In the genomic region with DNA sequence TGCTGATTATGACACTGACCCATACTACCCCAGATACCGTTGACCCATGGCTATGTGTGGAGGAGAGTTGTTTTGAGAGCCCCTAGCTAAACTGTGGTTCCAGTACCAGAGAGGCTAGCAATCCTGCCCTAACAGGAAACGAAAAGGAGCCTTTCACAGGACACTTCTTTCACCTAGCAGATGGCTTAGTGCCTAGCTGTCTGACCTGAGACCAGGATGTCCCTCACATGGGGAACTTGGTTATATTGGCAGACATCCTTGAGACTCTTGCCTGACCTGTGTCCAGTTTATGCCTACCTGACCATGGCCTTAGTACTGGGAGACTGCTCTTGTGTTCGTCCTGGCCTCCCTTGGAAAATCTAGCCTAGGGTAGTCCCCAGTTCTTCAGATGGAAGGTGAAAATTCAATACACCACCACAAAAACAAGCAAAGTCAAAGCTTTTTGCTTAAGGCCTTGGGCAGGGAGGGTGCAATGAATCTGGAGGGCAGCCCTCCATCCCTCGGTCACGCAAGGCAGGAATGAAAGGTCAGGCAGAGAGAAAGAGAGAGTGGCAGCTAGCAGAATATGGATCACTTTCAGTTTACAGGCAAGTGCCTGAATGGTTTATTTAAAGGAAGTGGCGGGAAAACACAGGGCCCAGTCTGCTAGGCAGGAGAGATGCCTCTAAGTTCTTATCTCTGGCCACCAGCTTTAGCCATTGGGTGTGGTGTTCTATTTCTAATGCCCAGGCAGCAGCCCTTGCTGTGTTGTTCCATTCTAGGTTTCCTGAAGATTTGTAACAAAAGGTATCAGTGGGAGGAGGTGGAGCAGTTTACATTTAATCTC, we compare ENCODE assay signal across 2 cellular contexts.
TF ChIP-seq lines count a peak whose summit lies in the region.

No MANE protein-coding gene starts in this region.

TF ChIP-seq in GM23338, 12 proteins besides CTCF, POLR2A, EP300 and RAD21:
- TF ChIP-seq, protein P1, sequence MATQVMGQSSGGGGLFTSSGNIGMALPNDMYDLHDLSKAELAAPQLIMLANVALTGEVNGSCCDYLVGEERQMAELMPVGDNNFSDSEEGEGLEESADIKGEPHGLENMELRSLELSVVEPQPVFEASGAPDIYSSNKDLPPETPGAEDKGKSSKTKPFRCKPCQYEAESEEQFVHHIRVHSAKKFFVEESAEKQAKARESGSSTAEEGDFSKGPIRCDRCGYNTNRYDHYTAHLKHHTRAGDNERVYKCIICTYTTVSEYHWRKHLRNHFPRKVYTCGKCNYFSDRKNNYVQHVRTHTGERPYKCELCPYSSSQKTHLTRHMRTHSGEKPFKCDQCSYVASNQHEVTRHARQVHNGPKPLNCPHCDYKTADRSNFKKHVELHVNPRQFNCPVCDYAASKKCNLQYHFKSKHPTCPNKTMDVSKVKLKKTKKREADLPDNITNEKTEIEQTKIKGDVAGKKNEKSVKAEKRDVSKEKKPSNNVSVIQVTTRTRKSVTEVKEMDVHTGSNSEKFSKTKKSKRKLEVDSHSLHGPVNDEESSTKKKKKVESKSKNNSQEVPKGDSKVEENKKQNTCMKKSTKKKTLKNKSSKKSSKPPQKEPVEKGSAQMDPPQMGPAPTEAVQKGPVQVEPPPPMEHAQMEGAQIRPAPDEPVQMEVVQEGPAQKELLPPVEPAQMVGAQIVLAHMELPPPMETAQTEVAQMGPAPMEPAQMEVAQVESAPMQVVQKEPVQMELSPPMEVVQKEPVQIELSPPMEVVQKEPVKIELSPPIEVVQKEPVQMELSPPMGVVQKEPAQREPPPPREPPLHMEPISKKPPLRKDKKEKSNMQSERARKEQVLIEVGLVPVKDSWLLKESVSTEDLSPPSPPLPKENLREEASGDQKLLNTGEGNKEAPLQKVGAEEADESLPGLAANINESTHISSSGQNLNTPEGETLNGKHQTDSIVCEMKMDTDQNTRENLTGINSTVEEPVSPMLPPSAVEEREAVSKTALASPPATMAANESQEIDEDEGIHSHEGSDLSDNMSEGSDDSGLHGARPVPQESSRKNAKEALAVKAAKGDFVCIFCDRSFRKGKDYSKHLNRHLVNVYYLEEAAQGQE (IDR thresholded peaks at IDR 0.05; ENCODE audit: unreplicated experiment) = no peak
- TF ChIP-seq JUNB (IDR thresholded peaks at IDR 0.05; ENCODE audit: unreplicated experiment) = no peak
- no peak for TF ChIP-seq CREB1 (CRISPR knock-in tag; IDR thresholded peaks at IDR 0.05; ENCODE audit: low read depth)
- TF ChIP-seq ZNF331 (CRISPR knock-in tag; IDR thresholded peaks at IDR 0.05; ENCODE audit: low read depth) = no peak
- TF ChIP-seq, protein P2, sequence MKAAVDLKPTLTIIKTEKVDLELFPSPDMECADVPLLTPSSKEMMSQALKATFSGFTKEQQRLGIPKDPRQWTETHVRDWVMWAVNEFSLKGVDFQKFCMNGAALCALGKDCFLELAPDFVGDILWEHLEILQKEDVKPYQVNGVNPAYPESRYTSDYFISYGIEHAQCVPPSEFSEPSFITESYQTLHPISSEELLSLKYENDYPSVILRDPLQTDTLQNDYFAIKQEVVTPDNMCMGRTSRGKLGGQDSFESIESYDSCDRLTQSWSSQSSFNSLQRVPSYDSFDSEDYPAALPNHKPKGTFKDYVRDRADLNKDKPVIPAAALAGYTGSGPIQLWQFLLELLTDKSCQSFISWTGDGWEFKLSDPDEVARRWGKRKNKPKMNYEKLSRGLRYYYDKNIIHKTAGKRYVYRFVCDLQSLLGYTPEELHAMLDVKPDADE (IDR thresholded peaks at IDR 0.05) = no peak

TF ChIP-seq in K562, 482 proteins besides CTCF, POLR2A, EP300 and RAD21 (continues in another document):
- TF ChIP-seq, protein P3, sequence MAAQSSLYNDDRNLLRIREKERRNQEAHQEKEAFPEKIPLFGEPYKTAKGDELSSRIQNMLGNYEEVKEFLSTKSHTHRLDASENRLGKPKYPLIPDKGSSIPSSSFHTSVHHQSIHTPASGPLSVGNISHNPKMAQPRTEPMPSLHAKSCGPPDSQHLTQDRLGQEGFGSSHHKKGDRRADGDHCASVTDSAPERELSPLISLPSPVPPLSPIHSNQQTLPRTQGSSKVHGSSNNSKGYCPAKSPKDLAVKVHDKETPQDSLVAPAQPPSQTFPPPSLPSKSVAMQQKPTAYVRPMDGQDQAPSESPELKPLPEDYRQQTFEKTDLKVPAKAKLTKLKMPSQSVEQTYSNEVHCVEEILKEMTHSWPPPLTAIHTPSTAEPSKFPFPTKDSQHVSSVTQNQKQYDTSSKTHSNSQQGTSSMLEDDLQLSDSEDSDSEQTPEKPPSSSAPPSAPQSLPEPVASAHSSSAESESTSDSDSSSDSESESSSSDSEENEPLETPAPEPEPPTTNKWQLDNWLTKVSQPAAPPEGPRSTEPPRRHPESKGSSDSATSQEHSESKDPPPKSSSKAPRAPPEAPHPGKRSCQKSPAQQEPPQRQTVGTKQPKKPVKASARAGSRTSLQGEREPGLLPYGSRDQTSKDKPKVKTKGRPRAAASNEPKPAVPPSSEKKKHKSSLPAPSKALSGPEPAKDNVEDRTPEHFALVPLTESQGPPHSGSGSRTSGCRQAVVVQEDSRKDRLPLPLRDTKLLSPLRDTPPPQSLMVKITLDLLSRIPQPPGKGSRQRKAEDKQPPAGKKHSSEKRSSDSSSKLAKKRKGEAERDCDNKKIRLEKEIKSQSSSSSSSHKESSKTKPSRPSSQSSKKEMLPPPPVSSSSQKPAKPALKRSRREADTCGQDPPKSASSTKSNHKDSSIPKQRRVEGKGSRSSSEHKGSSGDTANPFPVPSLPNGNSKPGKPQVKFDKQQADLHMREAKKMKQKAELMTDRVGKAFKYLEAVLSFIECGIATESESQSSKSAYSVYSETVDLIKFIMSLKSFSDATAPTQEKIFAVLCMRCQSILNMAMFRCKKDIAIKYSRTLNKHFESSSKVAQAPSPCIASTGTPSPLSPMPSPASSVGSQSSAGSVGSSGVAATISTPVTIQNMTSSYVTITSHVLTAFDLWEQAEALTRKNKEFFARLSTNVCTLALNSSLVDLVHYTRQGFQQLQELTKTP (IDR thresholded peaks at IDR 0.05; ENCODE audit: low read depth in 1 of 2, partially characterized antibody in 2 of 2) = peak; percentile 33 to 62
- TF ChIP-seq FUS (optimal IDR thresholded peaks at IDR 0.05; ENCODE audit: low read depth, low read length) = no peak
- TF ChIP-seq CC2D1A (IDR thresholded peaks at IDR 0.05) = peak; percentile 81; the same call in 1 of the 2 replicates
- no peak for TF ChIP-seq FOXJ3 (CRISPR knock-in tag; IDR thresholded peaks at IDR 0.05)
- TF ChIP-seq ILK (tag; IDR thresholded peaks at IDR 0.05; ENCODE audit: borderline replicate concordance, low read depth) = no peak
- TF ChIP-seq HDAC3 (IDR thresholded peaks at IDR 0.05; ENCODE audit: borderline replicate concordance, partially characterized antibody) = peak; percentile 78
- peak; percentile 87 for TF ChIP-seq MYNN (IDR thresholded peaks at IDR 0.05)
- no peak for TF ChIP-seq MYNN (CRISPR knock-in tag; IDR thresholded peaks at IDR 0.05)
- peak; percentile 96 for TF ChIP-seq DPF2 (IDR thresholded peaks at IDR 0.05)
- TF ChIP-seq, protein P4, sequence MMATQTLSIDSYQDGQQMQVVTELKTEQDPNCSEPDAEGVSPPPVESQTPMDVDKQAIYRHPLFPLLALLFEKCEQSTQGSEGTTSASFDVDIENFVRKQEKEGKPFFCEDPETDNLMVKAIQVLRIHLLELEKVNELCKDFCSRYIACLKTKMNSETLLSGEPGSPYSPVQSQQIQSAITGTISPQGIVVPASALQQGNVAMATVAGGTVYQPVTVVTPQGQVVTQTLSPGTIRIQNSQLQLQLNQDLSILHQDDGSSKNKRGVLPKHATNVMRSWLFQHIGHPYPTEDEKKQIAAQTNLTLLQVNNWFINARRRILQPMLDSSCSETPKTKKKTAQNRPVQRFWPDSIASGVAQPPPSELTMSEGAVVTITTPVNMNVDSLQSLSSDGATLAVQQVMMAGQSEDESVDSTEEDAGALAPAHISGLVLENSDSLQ (IDR thresholded peaks at IDR 0.05) = peak; percentile 77
- TF ChIP-seq, protein P5, sequence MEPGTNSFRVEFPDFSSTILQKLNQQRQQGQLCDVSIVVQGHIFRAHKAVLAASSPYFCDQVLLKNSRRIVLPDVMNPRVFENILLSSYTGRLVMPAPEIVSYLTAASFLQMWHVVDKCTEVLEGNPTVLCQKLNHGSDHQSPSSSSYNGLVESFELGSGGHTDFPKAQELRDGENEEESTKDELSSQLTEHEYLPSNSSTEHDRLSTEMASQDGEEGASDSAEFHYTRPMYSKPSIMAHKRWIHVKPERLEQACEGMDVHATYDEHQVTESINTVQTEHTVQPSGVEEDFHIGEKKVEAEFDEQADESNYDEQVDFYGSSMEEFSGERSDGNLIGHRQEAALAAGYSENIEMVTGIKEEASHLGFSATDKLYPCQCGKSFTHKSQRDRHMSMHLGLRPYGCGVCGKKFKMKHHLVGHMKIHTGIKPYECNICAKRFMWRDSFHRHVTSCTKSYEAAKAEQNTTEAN (CRISPR knock-in tag; IDR thresholded peaks at IDR 0.05) = no peak
- no peak for TF ChIP-seq HMG20A (CRISPR knock-in tag; conservative IDR thresholded peaks at IDR 0.05)
- TF ChIP-seq TCF7 (IDR thresholded peaks at IDR 0.05; ENCODE audit: borderline replicate concordance) = no peak
- peak; percentile 62; the same call in 1 of the 2 replicates for TF ChIP-seq NBN (IDR thresholded peaks at IDR 0.05; ENCODE audit: low read depth)
- TF ChIP-seq, protein P6, sequence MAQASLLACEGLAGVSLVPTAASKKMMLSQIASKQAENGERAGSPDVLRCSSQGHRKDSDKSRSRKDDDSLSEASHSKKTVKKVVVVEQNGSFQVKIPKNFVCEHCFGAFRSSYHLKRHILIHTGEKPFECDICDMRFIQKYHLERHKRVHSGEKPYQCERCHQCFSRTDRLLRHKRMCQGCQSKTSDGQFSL (CRISPR knock-in tag; IDR thresholded peaks at IDR 0.05) = no peak
- TF ChIP-seq, protein P6 (tag; IDR thresholded peaks at IDR 0.05) = peak in 1 of 2 experiments; percentile 61; a peak in 1 of 4 replicates
- TF ChIP-seq MBD2 (IDR thresholded peaks at IDR 0.05; ENCODE audit: borderline replicate concordance, low read depth) = peak; percentile 63; the same call in 1 of the 2 replicates
- no peak for TF ChIP-seq KDM4B (IDR thresholded peaks at IDR 0.05; ENCODE audit: borderline replicate concordance in 2 of 2, low read depth in 1 of 2)
- peak; percentile 80 for TF ChIP-seq ZNF589 (CRISPR knock-in tag; IDR thresholded peaks at IDR 0.05; ENCODE audit: low read depth)
- peak in 1 of 2 experiments; percentile 81; a peak in 2 of 4 replicates for TF ChIP-seq HDAC1 (IDR thresholded peaks at IDR 0.05)
- no peak for TF ChIP-seq SAP30 (IDR thresholded peaks at IDR 0.05; ENCODE audit: borderline replicate concordance, insufficient read depth, low read depth, low read length, poor library complexity, severe bottlenecking)
- TF ChIP-seq ZNF584 (CRISPR knock-in tag; IDR thresholded peaks at IDR 0.05; ENCODE audit: low read depth) = 0 out of 2 replicates have a peak, but pooled peaks have one; percentile 25
- TF ChIP-seq, protein P7, sequence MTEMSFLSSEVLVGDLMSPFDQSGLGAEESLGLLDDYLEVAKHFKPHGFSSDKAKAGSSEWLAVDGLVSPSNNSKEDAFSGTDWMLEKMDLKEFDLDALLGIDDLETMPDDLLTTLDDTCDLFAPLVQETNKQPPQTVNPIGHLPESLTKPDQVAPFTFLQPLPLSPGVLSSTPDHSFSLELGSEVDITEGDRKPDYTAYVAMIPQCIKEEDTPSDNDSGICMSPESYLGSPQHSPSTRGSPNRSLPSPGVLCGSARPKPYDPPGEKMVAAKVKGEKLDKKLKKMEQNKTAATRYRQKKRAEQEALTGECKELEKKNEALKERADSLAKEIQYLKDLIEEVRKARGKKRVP (CRISPR knock-in tag; IDR thresholded peaks at IDR 0.05) = no peak
- 0 out of 2 replicates have a peak, but pooled peaks have one; percentile 45 for TF ChIP-seq TRIM28 (IDR thresholded peaks at IDR 0.05)
- TF ChIP-seq EP400 (IDR thresholded peaks at IDR 0.05) = peak; percentile 74
- TF ChIP-seq ATF7 (IDR thresholded peaks at IDR 0.05) = peak; percentile 64; the same call in 1 of the 2 replicates
- TF ChIP-seq CBX3 (IDR thresholded peaks at IDR 0.05; ENCODE audit: borderline replicate concordance in 1 of 2, low read length in 2 of 2) = peak in 1 of 2 experiments; percentile 71; a peak in 2 of 3 replicates
- TF ChIP-seq, protein P8, sequence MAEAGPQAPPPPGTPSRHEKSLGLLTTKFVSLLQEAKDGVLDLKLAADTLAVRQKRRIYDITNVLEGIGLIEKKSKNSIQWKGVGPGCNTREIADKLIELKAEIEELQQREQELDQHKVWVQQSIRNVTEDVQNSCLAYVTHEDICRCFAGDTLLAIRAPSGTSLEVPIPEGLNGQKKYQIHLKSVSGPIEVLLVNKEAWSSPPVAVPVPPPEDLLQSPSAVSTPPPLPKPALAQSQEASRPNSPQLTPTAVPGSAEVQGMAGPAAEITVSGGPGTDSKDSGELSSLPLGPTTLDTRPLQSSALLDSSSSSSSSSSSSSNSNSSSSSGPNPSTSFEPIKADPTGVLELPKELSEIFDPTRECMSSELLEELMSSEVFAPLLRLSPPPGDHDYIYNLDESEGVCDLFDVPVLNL (CRISPR knock-in tag; IDR thresholded peaks at IDR 0.05; ENCODE audit: low read depth) = peak; percentile 89
- TF ChIP-seq, protein P9, sequence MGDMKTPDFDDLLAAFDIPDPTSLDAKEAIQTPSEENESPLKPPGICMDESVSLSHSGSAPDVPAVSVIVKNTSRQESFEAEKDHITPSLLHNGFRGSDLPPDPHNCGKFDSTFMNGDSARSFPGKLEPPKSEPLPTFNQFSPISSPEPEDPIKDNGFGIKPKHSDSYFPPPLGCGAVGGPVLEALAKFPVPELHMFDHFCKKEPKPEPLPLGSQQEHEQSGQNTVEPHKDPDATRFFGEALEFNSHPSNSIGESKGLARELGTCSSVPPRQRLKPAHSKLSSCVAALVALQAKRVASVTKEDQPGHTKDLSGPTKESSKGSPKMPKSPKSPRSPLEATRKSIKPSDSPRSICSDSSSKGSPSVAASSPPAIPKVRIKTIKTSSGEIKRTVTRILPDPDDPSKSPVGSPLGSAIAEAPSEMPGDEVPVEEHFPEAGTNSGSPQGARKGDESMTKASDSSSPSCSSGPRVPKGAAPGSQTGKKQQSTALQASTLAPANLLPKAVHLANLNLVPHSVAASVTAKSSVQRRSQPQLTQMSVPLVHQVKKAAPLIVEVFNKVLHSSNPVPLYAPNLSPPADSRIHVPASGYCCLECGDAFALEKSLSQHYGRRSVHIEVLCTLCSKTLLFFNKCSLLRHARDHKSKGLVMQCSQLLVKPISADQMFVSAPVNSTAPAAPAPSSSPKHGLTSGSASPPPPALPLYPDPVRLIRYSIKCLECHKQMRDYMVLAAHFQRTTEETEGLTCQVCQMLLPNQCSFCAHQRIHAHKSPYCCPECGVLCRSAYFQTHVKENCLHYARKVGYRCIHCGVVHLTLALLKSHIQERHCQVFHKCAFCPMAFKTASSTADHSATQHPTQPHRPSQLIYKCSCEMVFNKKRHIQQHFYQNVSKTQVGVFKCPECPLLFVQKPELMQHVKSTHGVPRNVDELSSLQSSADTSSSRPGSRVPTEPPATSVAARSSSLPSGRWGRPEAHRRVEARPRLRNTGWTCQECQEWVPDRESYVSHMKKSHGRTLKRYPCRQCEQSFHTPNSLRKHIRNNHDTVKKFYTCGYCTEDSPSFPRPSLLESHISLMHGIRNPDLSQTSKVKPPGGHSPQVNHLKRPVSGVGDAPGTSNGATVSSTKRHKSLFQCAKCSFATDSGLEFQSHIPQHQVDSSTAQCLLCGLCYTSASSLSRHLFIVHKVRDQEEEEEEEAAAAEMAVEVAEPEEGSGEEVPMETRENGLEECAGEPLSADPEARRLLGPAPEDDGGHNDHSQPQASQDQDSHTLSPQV (IDR thresholded peaks at IDR 0.05) = peak; percentile 89
- TF ChIP-seq PHF20 (IDR thresholded peaks at IDR 0.05; ENCODE audit: partially characterized antibody) = no peak
- TF ChIP-seq TEAD4 (IDR thresholded peaks at IDR 0.05; ENCODE audit: low read length) = peak; percentile 93
- no peak for TF ChIP-seq TEAD4 (CRISPR knock-in tag; IDR thresholded peaks at IDR 0.05; ENCODE audit: borderline replicate concordance)
- no peak for TF ChIP-seq NR2C2 (CRISPR knock-in tag; IDR thresholded peaks at IDR 0.05)
- peak; percentile 75 for TF ChIP-seq NR2C2 (tag; IDR thresholded peaks at IDR 0.05)
- TF ChIP-seq KLF16 (IDR thresholded peaks at IDR 0.05) = peak; percentile 85
- no peak for TF ChIP-seq ZNF184 (CRISPR knock-in tag; IDR thresholded peaks at IDR 0.05)
